ENCODE assay signal across 19 cellular contexts in the genomic region with DNA sequence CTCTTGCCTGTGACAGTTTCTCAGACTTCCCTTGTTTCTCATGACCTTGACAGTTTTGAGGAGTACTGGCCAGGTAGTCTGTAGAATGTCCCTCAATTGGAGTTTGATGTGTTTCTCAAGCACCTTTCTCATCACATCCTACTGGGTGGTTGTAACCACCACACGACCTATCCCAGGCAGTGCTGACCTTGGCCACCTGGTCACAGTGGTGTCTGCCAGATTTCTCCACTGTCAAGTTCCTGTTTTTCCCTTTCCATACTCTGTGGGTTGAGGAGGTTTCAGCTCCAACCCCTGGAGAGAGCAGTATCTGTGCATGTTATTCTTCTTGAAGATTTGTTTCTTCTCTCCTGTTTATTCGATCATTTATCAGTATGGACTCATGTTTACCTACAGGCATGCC.
"Had no signal": no experiment of that assay in that cellular context is flagged by ENCODE, and none has a peak within 500 bp of the region (broad histone marks: within the 10 kb centered on the region; RNA-seq: fewer than 3 reads in every experiment).

No MANE protein-coding gene starts in this region.

- H3K4me3 Mint-ChIP-seq: activated B cell treated with CpG ODN at 0.5 μM for 24 hours; activated CD4-positive, alpha-beta memory T cell treated with anti-CD3 and anti-CD28 coated beads, Interleukin-2, amount 10 ng/mL, durations not matched to agents 7 days and 5 days; activated naive CD8-positive, alpha-beta T cell; memory B cell; naive B cell; neural crest cell; stimulated activated naive CD8-positive, alpha-beta T cell treated with anti-CD3 and anti-CD28 coated beads, Interleukin-15, Interleukin-2, amounts not matched to agents 100 ng/mL and 50 ng/mL, for 24 hours; T-helper 2 cell treated with Interferon-gamma antibody and Interleukin-4, amounts not matched to agents 5 μg/mL and 100 μg/mL, for 36 hours had no signal

- H3K27ac Mint-ChIP-seq: activated B cell treated with CpG ODN at 0.5 μM for 24 hours; activated CD4-positive, alpha-beta memory T cell treated with anti-CD3 and anti-CD28 coated beads, Interleukin-2, amount 10 ng/mL, durations not matched to agents 7 days and 5 days; activated naive CD8-positive, alpha-beta T cell; memory B cell; naive B cell; stimulated activated naive CD8-positive, alpha-beta T cell treated with anti-CD3 and anti-CD28 coated beads, Interleukin-15, Interleukin-2, amounts not matched to agents 100 ng/mL and 50 ng/mL, for 24 hours; T-helper 2 cell treated with Interferon-gamma antibody and Interleukin-4, amounts not matched to agents 5 μg/mL and 100 μg/mL, for 36 hours had no signal

- H3K27ac ChIP-seq: dorsolateral prefrontal cortex, left ventricle myocardium inferior, tibial nerve had no signal

- H3K4me1 Mint-ChIP-seq: neural crest cell had no signal

- ATAC-seq: mucosa of descending colon had no signal

- H3K9me3 ChIP-seq: left ventricle myocardium inferior, mucosa of descending colon, tibial nerve had no signal

- H3K27me3 Mint-ChIP-seq: activated B cell treated with CpG ODN at 0.5 μM for 24 hours; activated CD4-positive, alpha-beta memory T cell treated with anti-CD3 and anti-CD28 coated beads, Interleukin-2, amount 10 ng/mL, durations not matched to agents 7 days and 5 days; activated naive CD8-positive, alpha-beta T cell; memory B cell; naive B cell; stimulated activated naive CD8-positive, alpha-beta T cell treated with anti-CD3 and anti-CD28 coated beads, Interleukin-15, Interleukin-2, amounts not matched to agents 100 ng/mL and 50 ng/mL, for 24 hours had no signal

- H3K4me3 ChIP-seq: dorsolateral prefrontal cortex, left ventricle myocardium inferior, mucosa of descending colon, tibial nerve had no signal

- H3K9me3 Mint-ChIP-seq: memory B cell; neural crest cell; stimulated activated naive CD8-positive, alpha-beta T cell treated with anti-CD3 and anti-CD28 coated beads, Interleukin-15, Interleukin-2, amounts not matched to agents 100 ng/mL and 50 ng/mL, for 24 hours had no signal

- DNase-seq: activated B cell treated with CpG ODN at 0.5 μM for 24 hours; activated CD4-positive, alpha-beta memory T cell treated with anti-CD3 and anti-CD28 coated beads, Interleukin-2, amount 10 ng/mL, durations not matched to agents 7 days and 5 days; activated CD4-positive, alpha-beta T cell treated with anti-CD3 and anti-CD28 coated beads for 4 hours; activated gamma-delta T cell; activated T-cell treated with anti-CD3 and anti-CD28 coated beads, Interleukin-2, amount 50 U/mL, for 48 hours; amygdala; dorsolateral prefrontal cortex; foreskin melanocyte; left ventricle myocardium inferior; mucosa of descending colon; naive B cell; retina; SW 1271 had no signal

- H3K4me1 ChIP-seq: left ventricle myocardium inferior, tibial nerve had no signal

- H3K27me3 ChIP-seq: dorsolateral prefrontal cortex, tibial nerve had no signal
